9 cellular contexts compared by ENCODE assay signal in genomic region chr19:56595548-56595899, GRCh38. TPM values are rescaled to one million over a fixed set of nuclear protein-coding genes. Genes with fewer than 3 reads are reported as not detected.
A peak's percentile ranks its signal among the peaks of the same experiment; 100 is the strongest.
DNase-seq lines count a peak whose midpoint lies in the region; ATAC-seq and TF ChIP-seq lines count a peak whose summit lies in the region.
"Had no signal": no experiment of that assay in that cellular context is flagged by ENCODE, and none has a peak within 500 bp of the region (broad histone marks: within the 10 kb centered on the region; RNA-seq: fewer than 3 reads in every experiment).

No MANE protein-coding gene starts in this region.

- peaks cover 8% of the 10 kb centered on the region for H3K4me1 ChIP-seq in effector memory CD4-positive, alpha-beta T cell (ENCODE audit: control insufficient read depth, insufficient read depth, low read length, poor library complexity, severe bottlenecking)

- ATAC-seq in GM19452 (IDR thresholded peaks at IDR 0.05; ENCODE audit: unreplicated experiment) = peak; percentile 15

- no peaks in the 10 kb centered on the region for H3K27me3 Mint-ChIP-seq in nephron (ENCODE audit: low read depth)

- H3K4me3 Mint-ChIP-seq in nephron = peak overlapping the region; percentile 93 to 97 (median 94)

- no peak for DNase-seq in effector memory CD4-positive, alpha-beta T cell
- DNase-seq in mucosa of gallbladder (ENCODE audit: low spot score) = no peak
- no peak for DNase-seq in activated gamma-delta T cell treated with Interleukin-2 at 50 U/mL for 16 hours
- no peak for DNase-seq in DMS53 (lab: John Stamatoyannopoulos, UW)
- no peak for DNase-seq in D341Med (ENCODE audit: low spot score)

- H3K36me3 ChIP-seq in KOPT-K1 (ENCODE audit: insufficient read depth, low read length) = peaks cover 15% of the 10 kb centered on the region
- H3K36me3 ChIP-seq in effector memory CD4-positive, alpha-beta T cell (ENCODE audit: control insufficient read depth, insufficient read depth, low read length) = no peaks in the 10 kb centered on the region

- H3K4me1 Mint-ChIP-seq in nephron = peaks cover 11% of the 10 kb centered on the region

- H3K4me3 ChIP-seq in effector memory CD4-positive, alpha-beta T cell (ENCODE audit: insufficient read depth, low read depth, low read length, poor library complexity, severe bottlenecking) = peak overlapping the region; percentile 70

- peak overlapping the region; percentile 36 to 64 (median 56) for H3K27ac Mint-ChIP-seq in nephron

- H3K36me3 Mint-ChIP-seq in nephron (ENCODE audit: low read depth) = peaks cover 60% of the 10 kb centered on the region

- H3K27me3 ChIP-seq in effector memory CD4-positive, alpha-beta T cell (replicated peaks; ENCODE audit: control insufficient read depth, insufficient read depth, low read length, poor library complexity, severe bottlenecking) = no peaks in the 10 kb centered on the region

- peaks cover 54% of the 10 kb centered on the region for H3K9me3 Mint-ChIP-seq in nephron

- H3K9me3 ChIP-seq in KOPT-K1 (ENCODE audit: insufficient read depth, low read length, poor library complexity, severe bottlenecking) = peaks cover 31% of the 10 kb centered on the region
- H3K9me3 ChIP-seq in effector memory CD4-positive, alpha-beta T cell (ENCODE audit: control insufficient read depth, low read length) = no peaks in the 10 kb centered on the region

- TF ChIP-seq CTCF in nephron (IDR thresholded peaks at IDR 0.05; ENCODE audit: unreplicated experiment in 3 of 3) = no peak

- H3K27ac ChIP-seq in KOPT-K1 (ENCODE audit: low read depth, low read length, poor library complexity, severe bottlenecking) = peak overlapping the region; percentile 58
- H3K27ac ChIP-seq in effector memory CD4-positive, alpha-beta T cell (ENCODE audit: insufficient read depth, low read length, poor library complexity, severe bottlenecking) = peak overlapping the region; percentile 54

RNA-seq across cellular contexts. Expression of gene ZNF71, which starts 0.4 kb away (rescaled TPM):
- total RNA-seq in mucosa of gallbladder = 8.1 TPM

RNA-seq across cellular contexts. Expression of gene ZNF470, which starts 28.3 kb away (rescaled TPM):
- 9.9 TPM for total RNA-seq in mucosa of gallbladder

RNA-seq across cellular contexts. Expression of gene SMIM17, which starts 47.4 kb away (rescaled TPM):
- 0.81 TPM for total RNA-seq in mucosa of gallbladder
- total RNA-seq: activated CD8-positive, alpha-beta memory T cell treated with anti-CD3 and anti-CD28 coated beads for 36 hours had no signal

RNA-seq across cellular contexts. Expression of gene ZFP28, which starts 56.8 kb away (rescaled TPM):
- 9.4 TPM for total RNA-seq in mucosa of gallbladder
